ENCODE assay signal across 29 cellular contexts in genomic region chr14:76174982-76175381, GRCh38.
"Had no signal": no experiment of that assay in that cellular context is flagged by ENCODE, and none has a peak within 500 bp of the region (broad histone marks: within the 10 kb centered on the region; RNA-seq: fewer than 3 reads in every experiment).

No MANE protein-coding gene starts in this region.

- H3K27ac ChIP-seq: adrenal gland, body of pancreas, cardiac muscle cell, colonic mucosa, epithelial cell of prostate, foreskin keratinocyte, gastrocnemius medialis, heart left ventricle, WERI-Rb-1 had no signal

- H3K27me3 ChIP-seq: adrenal gland, body of pancreas, cardiac muscle cell, colonic mucosa, foreskin keratinocyte, gastrocnemius medialis, heart left ventricle had no signal

- H3K9me3 ChIP-seq: adrenal gland, body of pancreas, colonic mucosa, gastrocnemius medialis, heart left ventricle had no signal

- H3K4me3 ChIP-seq: adrenal gland, body of pancreas, cardiac muscle cell, colonic mucosa, gastrocnemius medialis, heart left ventricle had no signal

- ATAC-seq: activated CD4-positive, CD25-positive, alpha-beta regulatory T cell treated with anti-CD3 and anti-CD28 coated beads, Interleukin-2, amount 50 U/mL, for 24 hours; activated CD8-positive, alpha-beta T cell treated with anti-CD3 and anti-CD28 coated beads for 36 hours; activated naive CD8-positive, alpha-beta T cell treated with anti-CD3 and anti-CD28 coated beads, Interleukin-2, amount 50 U/mL, for 24 hours; body of pancreas; foreskin keratinocyte; gastrocnemius medialis; heart left ventricle had no signal

- DNase-seq: activated B cell treated with CpG ODN at 0.5 μM for 24 hours; activated CD4-positive, alpha-beta T cell treated with anti-CD3 and anti-CD28 coated beads for 48 hours; activated CD4-positive, alpha-beta T cell treated with anti-CD3 and anti-CD28 coated beads, Interleukin-2, amount 50 U/mL, for 1 hour; activated CD4-positive, alpha-beta T cell treated with anti-CD3 and anti-CD28 coated beads, Interleukin-2, amount 50 U/mL, for 48 hours; activated CD8-positive, alpha-beta memory T cell treated with anti-CD3 and anti-CD28 coated beads for 24 hours; activated CD8-positive, alpha-beta T cell treated with anti-CD3 and anti-CD28 coated beads for 36 hours; activated effector memory CD4-positive, alpha-beta T cell treated with anti-CD3 and anti-CD28 coated beads, Interleukin-2, amount 50 U/mL, for 16 hours; activated naive CD4-positive, alpha-beta T cell treated with anti-CD3 and anti-CD28 coated beads for 36 hours; activated naive CD8-positive, alpha-beta T cell treated with anti-CD3 and anti-CD28 coated beads for 36 hours; activated naive CD8-positive, alpha-beta T cell treated with anti-CD3 and anti-CD28 coated beads, Interleukin-2, amount 50 U/mL, for 24 hours; activated T-cell treated with anti-CD3 and anti-CD28 coated beads, Interleukin-2, amount 50 U/mL, for 1 hour; activated T-cell treated with anti-CD3 and anti-CD28 coated beads, Interleukin-2, amount 50 U/mL, for 48 hours; adrenal gland; amygdala; aorta; body of pancreas; central memory CD4-positive, alpha-beta T cell; cerebellar nuclear complex; colonic mucosa; effector CD8-positive, alpha-beta T cell; foreskin keratinocyte; gastrocnemius medialis; glutamatergic neuron; heart left ventricle; T1000; WERI-Rb-1 had no signal

- H3K4me1 ChIP-seq: adrenal gland, body of pancreas, colonic mucosa, heart left ventricle had no signal
